25 cellular contexts compared by ENCODE assay signal in the genomic region with DNA sequence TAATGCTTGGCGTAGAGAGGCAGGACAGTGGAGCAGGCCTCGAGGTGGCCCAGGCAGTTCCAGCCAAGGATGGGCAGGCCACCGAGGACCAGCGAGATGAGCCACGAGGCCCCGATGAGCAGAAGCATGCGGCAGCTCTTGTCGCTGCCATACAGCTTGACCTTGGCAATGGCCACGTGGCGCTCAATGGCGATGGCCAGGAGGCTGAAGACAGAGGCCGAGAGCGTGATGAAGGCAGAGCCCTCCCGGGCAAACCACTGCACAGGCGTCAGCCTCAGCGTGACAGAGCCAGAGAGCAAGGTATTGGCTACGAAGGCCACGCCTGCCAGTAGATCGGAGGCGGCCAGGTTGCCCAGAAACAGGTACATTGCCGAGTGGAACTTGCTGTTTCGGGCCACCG.
"Had no signal": no experiment of that assay in that cellular context is flagged by ENCODE, and none has a peak within 500 bp of the region (broad histone marks: within the 10 kb centered on the region; RNA-seq: fewer than 3 reads in every experiment).

No MANE protein-coding gene starts in this region.

- ATAC-seq: activated T-helper 17 cell treated with anti-CD3 and anti-CD28 coated beads, Interleukin-2, amount 50 U/mL, for 72 hours; T-cell had no signal

- H3K27me3 ChIP-seq: MG63 had no signal

- DNase-seq: activated CD4-positive, alpha-beta memory T cell treated with anti-CD3 and anti-CD28 coated beads for 36 hours; activated CD4-positive, alpha-beta T cell treated with anti-CD3 and anti-CD28 coated beads, Interleukin-2, amount 10 ng/mL, durations not matched to agents 7 days and 5 days; activated CD4-positive, CD25-positive, alpha-beta regulatory T cell; activated CD8-positive, alpha-beta memory T cell treated with anti-CD3 and anti-CD28 coated beads for 24 hours; activated gamma-delta T cell; activated naive CD4-positive, alpha-beta T cell treated with anti-CD3 and anti-CD28 coated beads for 36 hours; activated T-cell treated with anti-CD3 and anti-CD28 coated beads, Interleukin-2, amount 50 U/mL, for 48 hours; amygdala; MG63; MV-4-11; NCI-H1092 treated with DMSO at 0.1 percent for 48 hours; NCI-H1417 treated with DMSO at 0.1 percent for 48 hours; NCI-H1694; NCI-H2029; NCI-H345; NCI-H510A; NCI-H526 treated with DMSO at 0.1 percent for 48 hours; NK-92 treated with Interleukin-12 subunit alpha and Interleukin-12 subunit beta, amount 100 ng/mL, for 24 hours; SHP77 treated with DMSO at 0.1 percent for 48 hours; T-cell had no signal

- H2AFZ ChIP-seq: PC-9 had no signal

- H3K27ac Mint-ChIP-seq: activated CD4-positive, alpha-beta memory T cell treated with anti-CD3 and anti-CD28 coated beads for 36 hours; activated CD4-positive, alpha-beta T cell treated with anti-CD3 and anti-CD28 coated beads, Interleukin-2, amount 10 ng/mL, durations not matched to agents 7 days and 5 days; activated naive CD4-positive, alpha-beta T cell treated with anti-CD3 and anti-CD28 coated beads for 36 hours; activated naive CD8-positive, alpha-beta T cell; activated T-helper 17 cell treated with anti-CD3 and anti-CD28 coated beads, Interleukin-2, amount 50 U/mL, for 72 hours; T-cell had no signal

- H3K27ac ChIP-seq: PC-9, VCaP had no signal

- H3K27me3 Mint-ChIP-seq: activated CD4-positive, alpha-beta memory T cell treated with anti-CD3 and anti-CD28 coated beads for 36 hours; activated CD4-positive, alpha-beta T cell treated with anti-CD3 and anti-CD28 coated beads, Interleukin-2, amount 10 ng/mL, durations not matched to agents 7 days and 5 days; activated naive CD8-positive, alpha-beta T cell; activated T-helper 17 cell treated with anti-CD3 and anti-CD28 coated beads, Interleukin-2, amount 50 U/mL, for 72 hours; brain; T-cell had no signal

- H3K4me3 Mint-ChIP-seq: activated CD4-positive, alpha-beta memory T cell treated with anti-CD3 and anti-CD28 coated beads for 36 hours; activated CD4-positive, alpha-beta T cell treated with anti-CD3 and anti-CD28 coated beads, Interleukin-2, amount 10 ng/mL, durations not matched to agents 7 days and 5 days; activated naive CD4-positive, alpha-beta T cell treated with anti-CD3 and anti-CD28 coated beads for 36 hours; activated naive CD8-positive, alpha-beta T cell; activated T-helper 17 cell treated with anti-CD3 and anti-CD28 coated beads, Interleukin-2, amount 50 U/mL, for 72 hours; T-cell had no signal

- H3K9me3 Mint-ChIP-seq: activated CD4-positive, alpha-beta memory T cell treated with anti-CD3 and anti-CD28 coated beads for 36 hours; activated CD4-positive, alpha-beta T cell treated with anti-CD3 and anti-CD28 coated beads, Interleukin-2, amount 10 ng/mL, durations not matched to agents 7 days and 5 days; activated naive CD4-positive, alpha-beta T cell treated with anti-CD3 and anti-CD28 coated beads for 36 hours; activated T-helper 17 cell treated with anti-CD3 and anti-CD28 coated beads, Interleukin-2, amount 50 U/mL, for 72 hours; brain; T-cell had no signal

- H3K4me2 ChIP-seq: PC-9 had no signal

- H3K4me3 ChIP-seq: MG63, PC-9 had no signal

- H3K9me3 ChIP-seq: MG63 had no signal
